Comparison of ENCODE assay signal across 10 cellular contexts in genomic region chr20:46708172-46708860, GRCh38. TPM values are rescaled to one million over a fixed set of nuclear protein-coding genes. Genes with fewer than 3 reads are reported as not detected.
DNase-seq lines count a peak whose midpoint lies in the region; ATAC-seq, FAIRE-seq and TF ChIP-seq lines count a peak whose summit lies in the region.
"Had no signal": no experiment of that assay in that cellular context is flagged by ENCODE, and none has a peak within 500 bp of the region (broad histone marks: within the 10 kb centered on the region; RNA-seq: fewer than 3 reads in every experiment).

No MANE protein-coding gene starts in this region.

- H3K36me3 ChIP-seq in pancreas (no peaks in the 10 kb centered on the region), gastrocnemius medialis (no peaks in the 10 kb centered on the region), aorta (ENCODE audit: control insufficient read depth in 1 of 2, insufficient read depth in 2 of 2, low read length in 1 of 2) (no peaks in the 10 kb centered on the region)
- H3K36me3 ChIP-seq: neutrophil had no signal

- 48 to 54% methylated on average over 8 of the region's 8 CpGs for WGBS in pancreas, 2 donors
- WGBS in aorta, 2 donors = 67 to 68% methylated on average over 8 of the region's 8 CpGs

- H3K27me3 ChIP-seq in pancreas = no peaks in the 10 kb centered on the region
- peaks cover 6 to 22% (median 9%) of the 10 kb centered on the region in 3 donors for H3K27me3 ChIP-seq in gastrocnemius medialis
- H3K27me3 ChIP-seq in aorta (ENCODE audit: control insufficient read depth in 1 of 2, insufficient read depth in 2 of 2, low read length in 1 of 2) = no peaks in the 10 kb centered on the region

- no peak for DNase-seq in GM10266 (ENCODE audit: extremely low spot score)
- peak; percentile 91 for DNase-seq in NCI-H146 treated with DMSO at 0.1 percent for 48 hours (lab: John Stamatoyannopoulos, UW; ENCODE audit: unreplicated experiment)
- DNase-seq in epithelial cell of proximal tubule (ENCODE audit: low read depth) = no peak
- DNase-seq in pancreas = peak; percentile 61 to 82 (median 72)
- no peak for DNase-seq in Right ventricle myocardium superior
- no peak for DNase-seq in gastrocnemius medialis
- no peak for DNase-seq in aorta
- DNase-seq: NCI-H1092 treated with DMSO at 0.1 percent for 48 hours had no signal

- no peak overlapping the region for H3K4me3 ChIP-seq in epithelial cell of proximal tubule (ENCODE audit: low read depth, low read length)
- H3K4me3 ChIP-seq in pancreas = peak overlapping the region in 2 of 4 donors; percentile 69 to 86
- H3K4me3 ChIP-seq in gastrocnemius medialis = no peak overlapping the region
- H3K4me3 ChIP-seq in aorta (ENCODE audit: low read length in 2 of 2) = no peak overlapping the region

- H3K4me1 ChIP-seq in pancreas = peaks cover 0 to 21% (median 9%) of the 10 kb centered on the region in 3 donors
- peaks cover 0 to 3% of the 10 kb centered on the region in 2 donors for H3K4me1 ChIP-seq in gastrocnemius medialis
- no peaks in the 10 kb centered on the region for H3K4me1 ChIP-seq in aorta (ENCODE audit: control insufficient read depth in 1 of 2, insufficient read depth in 2 of 2, low read length in 2 of 2)

- peak; percentile 61 to 77 (median 69) for ATAC-seq in pancreas
- ATAC-seq in Right ventricle myocardium superior (ENCODE audit: poor library complexity) = no peak
- ATAC-seq in HG03565 (IDR thresholded peaks at IDR 0.05; ENCODE audit: unreplicated experiment) = no peak
- ATAC-seq in gastrocnemius medialis = no peak
- ATAC-seq in aorta (ENCODE audit: low FRiP score) = no peak

- peak overlapping the region in 3 of 4 donors; percentile 67 to 82 (median 69) for H3K27ac ChIP-seq in pancreas
- H3K27ac ChIP-seq in gastrocnemius medialis = no peak overlapping the region
- H3K27ac ChIP-seq in aorta (ENCODE audit: low read depth in 1 of 2, low read length in 2 of 2) = no peak overlapping the region
- H3K27ac ChIP-seq: neutrophil had no signal

- no peak for TF ChIP-seq POLR2A in gastrocnemius medialis (IDR thresholded peaks at IDR 0.05)

- intact Hi-C loops in pancreas (cut with DNase I) = no loop called here
- intact Hi-C loops in Right ventricle myocardium superior (cut with DNase I) = no loop called here
- intact Hi-C loops in gastrocnemius medialis (cut with DNase I; ENCODE audit: low total_unique reads) = no loop called here
- intact Hi-C loops in aorta (cut with DNase I) = no loop called here

- in situ Hi-C loops in gastrocnemius medialis (cut with MboI; ENCODE audit: low sequenced_read_pairs in 4 of 4) = no loop called here

- TF ChIP-seq CTCF in GM10266 (IDR thresholded peaks at IDR 0.05; ENCODE audit: control insufficient read depth, insufficient read depth, low read depth, missing control alignments) (peak; percentile 39), epithelial cell of proximal tubule (conservative IDR thresholded peaks at IDR 0.05; ENCODE audit: low read depth, low read length) (peak; percentile 51), pancreas (IDR thresholded peaks at IDR 0.05) (peak in 3 of 4 donors; percentile 32 to 59 (median 44)), gastrocnemius medialis (IDR thresholded peaks at IDR 0.05 in 4 of 5, conservative IDR thresholded peaks at IDR 0.05 in 1 of 5) (no peak)

- no peak for FAIRE-seq in pancreas (lab: Jason Lieb, UNC)

- H3K9me3 ChIP-seq in pancreas (no peaks in the 10 kb centered on the region), gastrocnemius medialis (no peaks in the 10 kb centered on the region), aorta (ENCODE audit: control insufficient read depth, low read length) (no peaks in the 10 kb centered on the region)
- H3K9me3 ChIP-seq: neutrophil had no signal

RNA-seq across cellular contexts. Expression of gene SLC2A10, which starts 1.1 kb away (rescaled TPM):
- total RNA-seq in epithelial cell of proximal tubule (4.6 and 12.5 TPM in 2 replicates), pancreas (10 to 100 TPM; 11.6 to 20.9 (median 14.3) TPM), Right ventricle myocardium superior (2.6 TPM), gastrocnemius medialis (1 to 10 TPM in 3 of 4 donors, under 1 TPM in 1; 0.36 to 4.0 (median 2.4) TPM), aorta (10 to 100 TPM; 13.9 to 25.6 TPM)
- polyA plus RNA-seq in pancreas (10 to 100 TPM; 10.9 to 12.0 TPM), aorta (1 to 10 TPM; 3.5 to 9.7 TPM)

RNA-seq across cellular contexts. Expression of gene TP53RK, which starts 19.1 kb away (rescaled TPM):
- total RNA-seq in epithelial cell of proximal tubule (21.0 and 22.8 TPM in 2 replicates), pancreas (1 to 10 TPM; 2.7 to 4.6 (median 3.8) TPM), Right ventricle myocardium superior (5.0 TPM), gastrocnemius medialis (10 to 100 TPM in 3 of 4 donors, 1 to 10 TPM in 1; 8.3 to 17.7 (median 10.9) TPM), aorta (10 to 100 TPM in 1 of 2 donors, 1 to 10 TPM in 1; 9.4 to 10.4 TPM)
- polyA plus RNA-seq in pancreas (1 to 10 TPM; 2.5 to 6.1 TPM), aorta (1 to 10 TPM; 9.3 to 9.4 TPM)

RNA-seq across cellular contexts. Expression of gene SLC13A3, which starts 57.1 kb away (rescaled TPM):
- total RNA-seq in epithelial cell of proximal tubule (1.2 and 1.6 TPM in 2 replicates), pancreas (1 to 10 TPM; 2.7 to 7.8 (median 5.8) TPM), Right ventricle myocardium superior (0.30 TPM), gastrocnemius medialis (1 to 10 TPM in 2 of 4 donors, under 1 TPM in 2; 0.20 to 2.8 (median 1.1) TPM), aorta (1 to 10 TPM; 3.7 to 5.1 TPM)
- polyA plus RNA-seq in pancreas (1 to 10 TPM in 1 of 2 donors, under 1 TPM in 1; 0.68 to 2.3 TPM), aorta (1 to 10 TPM in 1 of 2 donors, not detected in 1; 1.8 TPM)

Comparison
In these comparisons a context has a peak if more than half of its experiments do, and no peak if none do; other contexts are left out.
1. DNase-seq: peak in NCI-H146 treated with DMSO at 0.1 percent for 48 hours (single experiment) and pancreas (6 of 6); none in GM10266 (single experiment), epithelial cell of proximal tubule (single experiment), Right ventricle myocardium superior (single experiment), gastrocnemius medialis (0 of 2) and aorta (0 of 2).
2. CTCF ChIP-seq: peak in GM10266 (single experiment), epithelial cell of proximal tubule (single experiment) and pancreas (3 of 4); none in gastrocnemius medialis (0 of 5).
3. ATAC-seq: peak in pancreas (4 of 4); none in Right ventricle myocardium superior (single experiment), HG03565 (single experiment), gastrocnemius medialis (0 of 2) and aorta (single experiment).
4. H3K27ac ChIP-seq: peak in pancreas (3 of 4); none in gastrocnemius medialis (0 of 4) and aorta (0 of 2).